ENCODE assay signal across 14 cellular contexts in genomic region chr20:22379472-22379871, GRCh38.
A peak's percentile ranks its signal among the peaks of the same experiment; 100 is the strongest.
DNase-seq lines count a peak whose midpoint lies in the region; ATAC-seq and TF ChIP-seq lines count a peak whose summit lies in the region.
"Had no signal": no experiment of that assay in that cellular context is flagged by ENCODE, and none has a peak within 500 bp of the region (broad histone marks: within the 10 kb centered on the region; RNA-seq: fewer than 3 reads in every experiment).

No MANE protein-coding gene starts in this region.

- POLR2A ChIA-PET in RWPE1 (lab: Yijun Ruan, JAX; ENCODE audit: low non-redundant PET): no interaction called here

- in situ Hi-C loops in Caki2 (cut with HindIII; ENCODE audit: low pct_unique_long_range_greater_than_20kb, low sequenced_read_pairs): no loop called here

- DNase-seq in Caki2 (ENCODE audit: low read depth) (peak; percentile 16), HT-29 (ENCODE audit: low spot score) (peak; percentile 34), RWPE1 (ENCODE audit: low spot score) (peak; percentile 91), fibroblast of the aortic adventitia (ENCODE audit: low read depth) (peak; percentile 46), NCI-H1417 treated with DMSO at 0.1 percent for 48 hours (lab: John Stamatoyannopoulos, UW) (no peak), T-helper 2 cell (no peak)
- DNase-seq in stimulated activated CD4-positive, alpha-beta T cell treated with anti-CD3 and anti-CD28 coated beads, Interleukin-1b, Interleukin-23, amount 100 ng/mL, for 48 hours: no peak
- DNase-seq: activated CD4-positive, alpha-beta T cell treated with anti-CD3 and anti-CD28 coated beads for 48 hours; anterior cingulate cortex; left lung; NCI-H524; nephron progenitor cell had no signal

- peak overlapping the region; percentile 82 for H3K27ac ChIP-seq in RWPE1
- H3K27ac ChIP-seq: left lung, skin epidermis had no signal

- no peak overlapping the region for H3K4me3 ChIP-seq in fibroblast of the aortic adventitia (ENCODE audit: low read depth, low read length)
- H3K4me3 ChIP-seq: left lung, skin epidermis had no signal

- CTCF ChIA-PET in RWPE1 (lab: Yijun Ruan, JAX): interaction anchor here (0.7 kb wide), 1 partner anchor 1610 kb away, joined by 3 read pairs; no protein-coding TSS in a partner anchor

- TF ChIP-seq CTCF in RWPE1 (conservative IDR thresholded peaks at IDR 0.05; ENCODE audit: low read depth) (no peak), fibroblast of the aortic adventitia (IDR thresholded peaks at IDR 0.05; ENCODE audit: insufficient read depth, low read length) (no peak)

- no peak for ATAC-seq in HG02981 (IDR thresholded peaks at IDR 0.05; ENCODE audit: unreplicated experiment)
- ATAC-seq: left lung had no signal

Comparison
In these comparisons a context has a peak if more than half of its experiments do, and no peak if none do; other contexts are left out.
1. DNase-seq: peak in Caki2 (single experiment), HT-29 (single experiment), RWPE1 (single experiment) and fibroblast of the aortic adventitia (single experiment); none in NCI-H1417 treated with DMSO at 0.1 percent for 48 hours (single experiment), stimulated activated CD4-positive, alpha-beta T cell treated with anti-CD3 and anti-CD28 coated beads, Interleukin-1b, Interleukin-23, amount 100 ng/mL, for 48 hours (single experiment) and T-helper 2 cell (0 of 5).